ENCODE assay signal across 9 cellular contexts in the genomic region with DNA sequence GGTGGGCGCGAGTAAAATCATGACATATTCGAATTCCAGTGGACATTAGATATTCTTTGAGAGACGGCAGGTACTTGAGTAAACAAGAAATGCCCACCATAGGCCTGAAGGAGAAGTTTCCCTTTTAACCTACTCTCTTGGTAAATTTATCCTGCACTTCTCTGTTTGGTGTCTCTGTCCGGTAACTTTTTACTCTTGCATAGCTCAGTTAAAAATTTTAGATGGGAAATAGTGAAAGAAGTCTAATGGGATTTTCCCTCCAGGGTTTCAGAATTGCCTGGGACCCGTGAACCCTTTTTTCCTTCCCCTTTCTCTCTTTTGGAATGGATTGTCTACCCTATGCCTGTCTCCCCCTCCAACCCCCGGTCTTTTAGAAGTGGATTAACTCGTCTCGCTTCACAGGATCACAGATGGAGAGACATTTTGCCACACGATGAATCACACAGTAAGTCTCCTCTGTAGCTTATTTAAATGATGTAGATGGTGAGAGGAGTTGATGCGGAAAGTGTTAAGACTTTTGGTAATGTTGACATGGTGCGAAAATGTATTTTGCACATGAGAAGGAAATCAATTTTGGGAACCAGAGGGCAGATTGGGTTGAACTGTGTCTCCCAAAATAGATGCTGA. TPM values are rescaled to one million over a fixed set of nuclear protein-coding genes. Genes with fewer than 3 reads are reported as not detected.
DNase-seq lines count a peak whose midpoint lies in the region; ATAC-seq, FAIRE-seq and TF ChIP-seq lines count a peak whose summit lies in the region.
"Had no signal": no experiment of that assay in that cellular context is flagged by ENCODE, and none has a peak within 500 bp of the region (broad histone marks: within the 10 kb centered on the region; RNA-seq: fewer than 3 reads in every experiment).

No MANE protein-coding gene starts in this region.

- TF ChIP-seq CTCF in PC-3 (conservative IDR thresholded peaks at IDR 0.05; ENCODE audit: low read depth, low read length) (no peak), endodermal cell (conservative IDR thresholded peaks at IDR 0.05) (peak; percentile 10), pancreas (IDR thresholded peaks at IDR 0.05) (no peak)

- intact Hi-C loops in PC-3 (cut with micrococcal nuclease), result loop anchor here (5.0 kb wide), 2 partner anchors 307 to 422 kb away; no protein-coding TSS in a partner anchor
- intact Hi-C loops in pancreas (cut with DNase I), result no loop called here

- H3F3A ChIP-seq in PC-3 (ENCODE audit: low read length, unreplicated experiment), result no peaks in the 10 kb centered on the region

- peaks cover 23% of the 10 kb centered on the region for H3K4me1 Mint-ChIP-seq in activated CD8-positive, alpha-beta memory T cell treated with anti-CD3 and anti-CD28 coated beads, Interleukin-2, amount 10 ng/mL, durations not matched to agents 7 days and 5 days
- H3K4me1 Mint-ChIP-seq in endodermal cell, result peaks cover 13% of the 10 kb centered on the region

- ATAC-seq in activated CD8-positive, alpha-beta memory T cell treated with anti-CD3 and anti-CD28 coated beads, Interleukin-2, amount 10 ng/mL, durations not matched to agents 7 days and 5 days, result no peak
- ATAC-seq in HG02588 (IDR thresholded peaks at IDR 0.05; ENCODE audit: unreplicated experiment) (peak; percentile 15), PC-3 (peak; percentile 7), pancreas (peak; percentile 3 to 7 (median 4))

- POLR2A ChIA-PET in PC-3 (lab: Charles Lee; ENCODE audit: unreplicated experiment), result interaction anchor here (0.6 kb wide), 2 partner anchors 89 to 381 kb away, joined by 3 to 5 read pairs; no protein-coding TSS in a partner anchor

- no peaks in the 10 kb centered on the region for H3K9me2 ChIP-seq in PC-3 (replicated peaks; ENCODE audit: low read length)

- H3K27ac ChIP-seq in PC-3 (ENCODE audit: low read length) (no peak overlapping the region), endodermal cell (ENCODE audit: low read depth, low read length) (no peak overlapping the region), pancreas (peak overlapping the region in 2 of 4 donors; percentile 11 to 77)

- H3K36me3 Mint-ChIP-seq in activated CD8-positive, alpha-beta memory T cell treated with anti-CD3 and anti-CD28 coated beads, Interleukin-2, amount 10 ng/mL, durations not matched to agents 7 days and 5 days, result peaks cover 3% of the 10 kb centered on the region
- peaks cover 5% of the 10 kb centered on the region for H3K36me3 Mint-ChIP-seq in endodermal cell (ENCODE audit: low read depth)

- H2AFZ ChIP-seq in PC-3 (ENCODE audit: low read length), result peak overlapping the region; percentile 93

- H3K4me3 ChIP-seq in PC-3 (ENCODE audit: low read length) (peak overlapping the region; percentile 90), endodermal cell (ENCODE audit: low read length) (peak overlapping the region; percentile 36), pancreas (peak overlapping the region in 3 of 4 donors; percentile 92 to 99 (median 97))

- CTCF ChIA-PET in activated CD8-positive, alpha-beta memory T cell treated with anti-CD3 and anti-CD28 coated beads, Interleukin-2, amount 10 ng/mL, durations not matched to agents 7 days and 5 days (lab: Charles Lee), result interaction anchor here (1.0 to 1.6 kb wide), 8 partner anchors 10 to 345 kb away, joined by 3 to 7 read pairs (median 3); no protein-coding TSS in a partner anchor
- CTCF ChIA-PET in PC-3 (lab: Charles Lee), result interaction anchor here (0.6 to 1.2 kb wide), 6 partner anchors 71 to 317 kb away, joined by 3 to 6 read pairs (median 3); no protein-coding TSS in a partner anchor

- H3K9me3 Mint-ChIP-seq in activated CD8-positive, alpha-beta memory T cell treated with anti-CD3 and anti-CD28 coated beads, Interleukin-2, amount 10 ng/mL, durations not matched to agents 7 days and 5 days (ENCODE audit: low read depth), result no peaks in the 10 kb centered on the region
- H3K9me3 Mint-ChIP-seq in endodermal cell, result no peaks in the 10 kb centered on the region

- H3K27me3 ChIP-seq in PC-3 (ENCODE audit: low read length) (no peaks in the 10 kb centered on the region), endodermal cell (ENCODE audit: control insufficient read depth, insufficient read depth, low read length, poor library complexity, severe bottlenecking) (no peaks in the 10 kb centered on the region), pancreas (no peaks in the 10 kb centered on the region)

- H3K36me3 ChIP-seq in PC-3 (ENCODE audit: low read depth, low read length) (peaks cover 4% of the 10 kb centered on the region; the same call in 1 of the 2 replicates), endodermal cell (ENCODE audit: control insufficient read depth, insufficient read depth, low read length) (peaks cover 6% of the 10 kb centered on the region), pancreas (peaks cover 0 to 5% (median 0%) of the 10 kb centered on the region in 3 donors)

- BruUV-seq in PC-3 (replicated peaks; lab: Mats Ljungman, UMichigan), result TSS peak; percentile 46

- H3K4me3 Mint-ChIP-seq in activated CD8-positive, alpha-beta memory T cell treated with anti-CD3 and anti-CD28 coated beads, Interleukin-2, amount 10 ng/mL, durations not matched to agents 7 days and 5 days, result peak overlapping the region; percentile 82
- peak overlapping the region; percentile 78 for H3K4me3 Mint-ChIP-seq in endodermal cell

- peak overlapping the region; percentile 78 for H3K27ac Mint-ChIP-seq in activated CD8-positive, alpha-beta memory T cell treated with anti-CD3 and anti-CD28 coated beads, Interleukin-2, amount 10 ng/mL, durations not matched to agents 7 days and 5 days
- H3K27ac Mint-ChIP-seq in endodermal cell, result peak overlapping the region; percentile 52

- no peaks in the 10 kb centered on the region for H3K27me3 Mint-ChIP-seq in activated CD8-positive, alpha-beta memory T cell treated with anti-CD3 and anti-CD28 coated beads, Interleukin-2, amount 10 ng/mL, durations not matched to agents 7 days and 5 days
- no peaks in the 10 kb centered on the region for H3K27me3 Mint-ChIP-seq in endodermal cell (ENCODE audit: insufficient read depth)

- H3K9me3 ChIP-seq in PC-3 (ENCODE audit: low read length) (no peaks in the 10 kb centered on the region), endodermal cell (ENCODE audit: control insufficient read depth, low read length) (no peaks in the 10 kb centered on the region), pancreas (no peaks in the 10 kb centered on the region)

- H3K4me1 ChIP-seq in PC-3 (ENCODE audit: insufficient read depth, low read length), result no peaks in the 10 kb centered on the region; the same call in 1 of the 2 replicates
- H3K4me1 ChIP-seq in endodermal cell (ENCODE audit: control insufficient read depth, insufficient read depth, low read length), result no peaks in the 10 kb centered on the region
- peaks cover 0 to 11% (median 4%) of the 10 kb centered on the region in 3 donors for H3K4me1 ChIP-seq in pancreas

- H4K20me1 ChIP-seq in PC-3 (ENCODE audit: low read length), result no peaks in the 10 kb centered on the region

- H3K9ac ChIP-seq in PC-3 (ENCODE audit: low read length) (peak overlapping the region; percentile 91), endodermal cell (ENCODE audit: extremely low read depth, low read length, poor library complexity, severe bottlenecking) (no peak overlapping the region)

- H3K4me2 ChIP-seq in PC-3 (ENCODE audit: low read length), result peak overlapping the region; percentile 93

- 38 to 47% methylated on average over 11 to 12 of the region's 12 CpGs for WGBS in endodermal cell (ENCODE audit: insufficient coverage in 1 of 2, insufficient read length in 1 of 2), 2 experiments
- WGBS in pancreas, 2 donors, result 18 to 21% methylated on average over 12 of the region's 12 CpGs

- no peak for FAIRE-seq in pancreas (lab: Jason Lieb, UNC)
- no peak for FAIRE-seq in HTR-8/SVneo (lab: Jason Lieb, UNC)

- DNase-seq in activated CD8-positive, alpha-beta memory T cell treated with anti-CD3 and anti-CD28 coated beads, Interleukin-2, amount 10 ng/mL, durations not matched to agents 7 days and 5 days, result no peak
- DNase-seq in activated CD8-positive, alpha-beta memory T cell treated with anti-CD3 and anti-CD28 coated beads, Interleukin-2, amount 50 U/mL, for 4 hours, result no peak
- DNase-seq in PC-3, result peak; percentile 21
- DNase-seq in endodermal cell, result no peak
- no peak for DNase-seq in pancreas
- no peak for DNase-seq in HTR-8/SVneo (ENCODE audit: insufficient read length, low spot score)
- no peak for DNase-seq in SW480 (ENCODE audit: low spot score)

- H3K79me2 ChIP-seq in PC-3 (ENCODE audit: low read length), result peaks cover 22% of the 10 kb centered on the region

RNA-seq across cellular contexts. Expression of gene MIPEP, which starts 0.5 kb away (rescaled TPM):
- 10 to 100 TPM; 10.5 to 11.4 TPM for total RNA-seq in activated CD8-positive, alpha-beta memory T cell treated with anti-CD3 and anti-CD28 coated beads, Interleukin-2, amount 10 ng/mL, durations not matched to agents 7 days and 5 days
- total RNA-seq in PC-3 (2014; rRNA removed), result 30.5 and 31.0 TPM in 2 replicates
- 10 to 100 TPM; 23.1 to 23.9 TPM for total RNA-seq in endodermal cell
- 16.4 TPM for polyA plus RNA-seq in endodermal cell (2013, experiment 1 of 2)
- polyA plus RNA-seq in endodermal cell (2013, experiment 2 of 2), result 17.6 TPM
- 10 to 100 TPM in 4 of 6 donors, 1 to 10 TPM in 2; 8.0 to 12.2 (median 10.6) TPM for total RNA-seq in pancreas
- 10 to 100 TPM in 1 of 2 donors, 1 to 10 TPM in 1; 9.5 to 12.8 TPM for polyA plus RNA-seq in pancreas

RNA-seq across cellular contexts. Expression of gene C1QTNF9B, which starts 7.6 kb away (rescaled TPM):
- total RNA-seq in activated CD8-positive, alpha-beta memory T cell treated with anti-CD3 and anti-CD28 coated beads, Interleukin-2, amount 10 ng/mL, durations not matched to agents 7 days and 5 days, result not detected
- total RNA-seq in PC-3 (2014; rRNA removed) (0.23 TPM in 1 of 2 replicates, not detected in the other), endodermal cell (not detected), pancreas (under 1 TPM in 1 of 6 donors, not detected in 5; 0.20 TPM)
- not detected for polyA plus RNA-seq in endodermal cell (2013, experiment 1 of 2)
- not detected for polyA plus RNA-seq in endodermal cell (2013, experiment 2 of 2)
- under 1 TPM in 1 of 2 donors, not detected in 1; 0.12 TPM for polyA plus RNA-seq in pancreas
- total RNA-seq: glomerular endothelial cell had no signal

Comparison
In these comparisons a context has a peak if more than half of its experiments do, and no peak if none do; other contexts are left out.
1. H3K4me3 ChIP-seq: peak in every context shown above with its lines; median percentile 97 in pancreas; 90 in PC-3; 36 in endodermal cell.